In genomic region chrX:31423575-31424284, GRCh38 we compare ENCODE assay signal across 1 cellular context.
TF ChIP-seq lines count a peak whose summit lies in the region.

No MANE protein-coding gene starts in this region.

TF ChIP-seq in endothelial cell of umbilical vein, 7 proteins besides CTCF, POLR2A, EP300 and RAD21 (continued from another document):
- TF ChIP-seq JUN (IDR thresholded peaks at IDR 0.05; ENCODE audit: borderline replicate concordance, insufficient read depth, insufficient read length, low read depth) = no peak
- no peak for TF ChIP-seq FOS (IDR thresholded peaks at IDR 0.05; ENCODE audit: borderline replicate concordance, insufficient read depth, low read length)
- no peak for TF ChIP-seq POLR2AphosphoS5 (IDR thresholded peaks at IDR 0.05; ENCODE audit: insufficient read depth, low read depth, low read length)
- TF ChIP-seq MAX (IDR thresholded peaks at IDR 0.05; ENCODE audit: insufficient read depth, insufficient read length) = no peak
- TF ChIP-seq MYC (IDR thresholded peaks at IDR 0.05; ENCODE audit: low read depth, low read length) = no peak
